In genomic region chr22:21394613-21395012, GRCh38 we compare ENCODE assay signal across 1 cellular context. TPM values are rescaled to one million over a fixed set of nuclear protein-coding genes. Genes with fewer than 3 reads are reported as not detected.
"Had no signal": no experiment of that assay in that cellular context is flagged by ENCODE, and none has a peak within 500 bp of the region (broad histone marks: within the 10 kb centered on the region; RNA-seq: fewer than 3 reads in every experiment).

No MANE protein-coding gene starts in this region.

RNA-seq across cellular contexts. Expression of gene RIMBP3B, which starts 11.1 kb away (rescaled TPM):
- total RNA-seq: T-helper 17 cell had no signal
